Comparison of ENCODE assay signal across 15 cellular contexts in genomic region chr16:86809458-86809955, GRCh38.
DNase-seq lines count a peak whose midpoint lies in the region; ATAC-seq and TF ChIP-seq lines count a peak whose summit lies in the region.
"Had no signal": no experiment of that assay in that cellular context is flagged by ENCODE, and none has a peak within 500 bp of the region (broad histone marks: within the 10 kb centered on the region; RNA-seq: fewer than 3 reads in every experiment).

No MANE protein-coding gene starts in this region.

- no peaks in the 10 kb centered on the region for H3K36me3 Mint-ChIP-seq in nephron progenitor cell (ENCODE audit: low read depth)
- H3K36me3 Mint-ChIP-seq: CD4-positive, alpha-beta memory T cell had no signal

- intact Hi-C loops in Right ventricle myocardium superior (cut with DNase I), result no loop called here

- ATAC-seq in Right ventricle myocardium superior (ENCODE audit: poor library complexity), result no peak
- no peak for ATAC-seq in HG03095 (IDR thresholded peaks at IDR 0.05; ENCODE audit: unreplicated experiment)

- no peaks in the 10 kb centered on the region for H3K9me3 ChIP-seq in MG63
- H3K9me3 ChIP-seq: stomach had no signal

- no peak overlapping the region for H3K27ac Mint-ChIP-seq in nephron progenitor cell
- H3K27ac Mint-ChIP-seq: activated B cell treated with CpG ODN at 0.5 μM for 24 hours; CD4-positive, alpha-beta memory T cell had no signal

- H3K4me3 ChIP-seq in MG63 (no peak overlapping the region), choroid plexus epithelial cell (ENCODE audit: low read depth, low read length) (no peak overlapping the region)
- H3K4me3 ChIP-seq: stomach had no signal

- DNase-seq in AG20443 (ENCODE audit: low spot score), result peak; percentile 65
- DNase-seq in MG63, result peak; percentile 75
- peak; percentile 47 for DNase-seq in choroid plexus epithelial cell (ENCODE audit: low read depth)
- DNase-seq in nephron progenitor cell, result peak; percentile 23
- no peak for DNase-seq in Right ventricle myocardium superior
- no peak for DNase-seq in stimulated activated CD8-positive, alpha-beta memory T cell treated with anti-CD3 and anti-CD28 coated beads, Interleukin-4, amount 100 ng/mL, for 48 hours
- no peak for DNase-seq in NK-92 treated with Interleukin-12 subunit alpha and Interleukin-12 subunit beta, amount 100 ng/mL, for 24 hours (lab: John Stamatoyannopoulos, UW)
- DNase-seq: activated B cell treated with CpG ODN at 0.5 μM for 24 hours; amygdala; CD4-positive, alpha-beta memory T cell; NCI-H1105 treated with DMSO at 0.1 percent for 48 hours; NCI-H69; stimulated activated CD4-positive, alpha-beta T cell treated with anti-CD3 and anti-CD28 coated beads, Interleukin-4, amount 100 ng/mL, for 4 hours; stomach had no signal

- H3K9me3 Mint-ChIP-seq in nephron progenitor cell, result peaks cover 11% of the 10 kb centered on the region
- H3K9me3 Mint-ChIP-seq: activated B cell treated with CpG ODN at 0.5 μM for 24 hours; CD4-positive, alpha-beta memory T cell had no signal

- H3K27me3 Mint-ChIP-seq in nephron progenitor cell (ENCODE audit: low read depth, poor library complexity), result peaks cover 2% of the 10 kb centered on the region

- no peak overlapping the region for H3K4me3 Mint-ChIP-seq in nephron progenitor cell
- H3K4me3 Mint-ChIP-seq: activated B cell treated with CpG ODN at 0.5 μM for 24 hours; CD4-positive, alpha-beta memory T cell had no signal

- peaks cover 4% of the 10 kb centered on the region for H3K27me3 ChIP-seq in MG63

- TF ChIP-seq CTCF in choroid plexus epithelial cell (conservative IDR thresholded peaks at IDR 0.05; ENCODE audit: low read depth, low read length) (no peak), nephron progenitor cell (IDR thresholded peaks at IDR 0.05) (no peak)

- H3K36me3 ChIP-seq in MG63, result no peaks in the 10 kb centered on the region
- H3K36me3 ChIP-seq: stomach had no signal

- H3K4me1 Mint-ChIP-seq in nephron progenitor cell, result peaks cover 54% of the 10 kb centered on the region
- H3K4me1 Mint-ChIP-seq: activated B cell treated with CpG ODN at 0.5 μM for 24 hours; CD4-positive, alpha-beta memory T cell had no signal

Comparison
In these comparisons a context has a peak if more than half of its experiments do, and no peak if none do; other contexts are left out.
1. DNase-seq: peak in AG20443 (single experiment), MG63 (single experiment), choroid plexus epithelial cell (single experiment) and nephron progenitor cell (single experiment); none in Right ventricle myocardium superior (single experiment), stimulated activated CD8-positive, alpha-beta memory T cell treated with anti-CD3 and anti-CD28 coated beads, Interleukin-4, amount 100 ng/mL, for 48 hours (single experiment) and NK-92 treated with Interleukin-12 subunit alpha and Interleukin-12 subunit beta, amount 100 ng/mL, for 24 hours (single experiment).